ENCODE assay signal across 1 cellular context in genomic region chr17:50890675-50891516, GRCh38.
TF ChIP-seq lines count a peak whose summit lies in the region.

No MANE protein-coding gene starts in this region.

TF ChIP-seq in HepG2, 621 proteins besides CTCF, POLR2A, EP300 and RAD21 (continued from another document and continues in another):
- TF ChIP-seq ZBTB7B (CRISPR knock-in tag; IDR thresholded peaks at IDR 0.05): peak; percentile 93
- peak; percentile 89 for TF ChIP-seq IRF2 (CRISPR knock-in tag; IDR thresholded peaks at IDR 0.05)
- TF ChIP-seq ZFX (CRISPR knock-in tag; IDR thresholded peaks at IDR 0.05; ENCODE audit: low read depth): peak; percentile 24; the same call in 1 of the 2 replicates
- TF ChIP-seq WIZ (CRISPR knock-in tag; IDR thresholded peaks at IDR 0.05): no peak
- peak; percentile 93 for TF ChIP-seq FOXK1 (CRISPR knock-in tag; IDR thresholded peaks at IDR 0.05; ENCODE audit: borderline replicate concordance, low read depth)
- no peak for TF ChIP-seq REXO4 (CRISPR knock-in tag; IDR thresholded peaks at IDR 0.05; ENCODE audit: borderline replicate concordance)
- TF ChIP-seq ZMYM3 (CRISPR knock-in tag; IDR thresholded peaks at IDR 0.05): peak; percentile 72
- no peak for TF ChIP-seq RNF219 (CRISPR knock-in tag; IDR thresholded peaks at IDR 0.05)
- TF ChIP-seq MTF1 (CRISPR knock-in tag; IDR thresholded peaks at IDR 0.05): no peak
- peak; percentile 84 for TF ChIP-seq FOXA1 (IDR thresholded peaks at IDR 0.05)
- peak; percentile 96 for TF ChIP-seq FOXA1 (CRISPR knock-in tag; IDR thresholded peaks at IDR 0.05)
- TF ChIP-seq ZNF879 (CRISPR knock-in tag; IDR thresholded peaks at IDR 0.05): no peak
- peak; percentile 69; the same call in 1 of the 2 replicates for TF ChIP-seq SOX13 (IDR thresholded peaks at IDR 0.05)
- TF ChIP-seq SOX13 (CRISPR knock-in tag; conservative IDR thresholded peaks at IDR 0.05 in 1 of 2, IDR thresholded peaks at IDR 0.05 in 1 of 2): peak in 1 of 2 experiments; percentile 94; a peak in 2 of 4 replicates
- peak; percentile 53; the same call in 1 of the 2 replicates for TF ChIP-seq MEIS2 (CRISPR knock-in tag; IDR thresholded peaks at IDR 0.05)
- peak; percentile 94; the same call in 1 of the 2 replicates for TF ChIP-seq ZNF33A (CRISPR knock-in tag; IDR thresholded peaks at IDR 0.05; ENCODE audit: borderline replicate concordance)
- peak; percentile 38 for TF ChIP-seq CREB1 (IDR thresholded peaks at IDR 0.05)
- peak; percentile 74 for TF ChIP-seq CREB1 (CRISPR knock-in tag; IDR thresholded peaks at IDR 0.05)
- peak; percentile 77; the same call in 1 of the 2 replicates for TF ChIP-seq TARDBP (CRISPR knock-in tag; IDR thresholded peaks at IDR 0.05)
- peak; percentile 53; the same call in 1 of the 2 replicates for TF ChIP-seq SPEN (CRISPR knock-in tag; IDR thresholded peaks at IDR 0.05; ENCODE audit: low read depth)
- no peak for TF ChIP-seq ZNF275 (CRISPR knock-in tag; IDR thresholded peaks at IDR 0.05; ENCODE audit: borderline replicate concordance)
- no peak for TF ChIP-seq ASH2L (IDR thresholded peaks at IDR 0.05; ENCODE audit: insufficient read length, low read depth, low read length)
- peak; percentile 98 for TF ChIP-seq JUN (CRISPR knock-in tag; IDR thresholded peaks at IDR 0.05)
- no peak for TF ChIP-seq BATF2 (CRISPR knock-in tag; IDR thresholded peaks at IDR 0.05)
- TF ChIP-seq ZNF547 (CRISPR knock-in tag; IDR thresholded peaks at IDR 0.05): no peak
- TF ChIP-seq DRAP1 (CRISPR knock-in tag; IDR thresholded peaks at IDR 0.05): peak; percentile 78; the same call in 1 of the 2 replicates
- no peak for TF ChIP-seq MXD1 (CRISPR knock-in tag; IDR thresholded peaks at IDR 0.05)
- no peak for TF ChIP-seq FLYWCH1 (CRISPR knock-in tag; IDR thresholded peaks at IDR 0.05)
- TF ChIP-seq NFIB (CRISPR knock-in tag; IDR thresholded peaks at IDR 0.05; ENCODE audit: borderline replicate concordance): no peak
- no peak for TF ChIP-seq HINFP (CRISPR knock-in tag; IDR thresholded peaks at IDR 0.05; ENCODE audit: low read depth)
- TF ChIP-seq YY1 (IDR thresholded peaks at IDR 0.05; ENCODE audit: insufficient read depth, insufficient replicate concordance, low read depth, low read length): peak; percentile 25
- no peak for TF ChIP-seq ZNF207 (IDR thresholded peaks at IDR 0.05; ENCODE audit: borderline replicate concordance)
- peak; percentile 87 for TF ChIP-seq TCF7 (IDR thresholded peaks at IDR 0.05; ENCODE audit: low read depth)
- no peak for TF ChIP-seq ZNF335 (CRISPR knock-in tag; IDR thresholded peaks at IDR 0.05)
- TF ChIP-seq ZNF891 (CRISPR knock-in tag; IDR thresholded peaks at IDR 0.05): no peak
- TF ChIP-seq ARID3A (IDR thresholded peaks at IDR 0.05; ENCODE audit: low read depth, low read length): peak; percentile 83
- peak; percentile 44; the same call in 1 of the 2 replicates for TF ChIP-seq ZBTB43 (CRISPR knock-in tag; conservative IDR thresholded peaks at IDR 0.05)
- TF ChIP-seq MED1 (CRISPR knock-in tag; IDR thresholded peaks at IDR 0.05): peak; percentile 97
- peak; percentile 96 for TF ChIP-seq JUNB (CRISPR knock-in tag; IDR thresholded peaks at IDR 0.05; ENCODE audit: borderline replicate concordance)
- no peak for TF ChIP-seq ZNF318 (CRISPR knock-in tag; IDR thresholded peaks at IDR 0.05)
- peak; percentile 78; the same call in 1 of the 2 replicates for TF ChIP-seq ELF3 (CRISPR knock-in tag; IDR thresholded peaks at IDR 0.05)
- TF ChIP-seq ATF3 (CRISPR knock-in tag; IDR thresholded peaks at IDR 0.05): peak; percentile 94
- 0 out of 2 replicates have a peak, but pooled peaks have one; percentile 37 for TF ChIP-seq SMARCE1 (IDR thresholded peaks at IDR 0.05; ENCODE audit: borderline replicate concordance)
- peak; percentile 59 for TF ChIP-seq KDM5B (CRISPR knock-in tag; IDR thresholded peaks at IDR 0.05; ENCODE audit: borderline replicate concordance)
- no peak for TF ChIP-seq ZNF432 (CRISPR knock-in tag; IDR thresholded peaks at IDR 0.05; ENCODE audit: borderline replicate concordance)
- peak; percentile 24; the same call in 1 of the 2 replicates for TF ChIP-seq ZMYM4 (CRISPR knock-in tag; IDR thresholded peaks at IDR 0.05)
- TF ChIP-seq MBNL3 (CRISPR knock-in tag; conservative IDR thresholded peaks at IDR 0.05): no peak
